Comparison of ENCODE assay signal across 20 cellular contexts in genomic region chr2:156486614-156487013, GRCh38. TPM values are rescaled to one million over a fixed set of nuclear protein-coding genes. Genes with fewer than 3 reads are reported as not detected.
DNase-seq lines count a peak whose midpoint lies in the region; ATAC-seq, FAIRE-seq and TF ChIP-seq lines count a peak whose summit lies in the region.
"Had no signal": no experiment of that assay in that cellular context is flagged by ENCODE, and none has a peak within 500 bp of the region (broad histone marks: within the 10 kb centered on the region; RNA-seq: fewer than 3 reads in every experiment).

No MANE protein-coding gene starts in this region.

- H3K4me1 ChIP-seq in HepG2 (ENCODE audit: insufficient read depth, low read length) (no peaks in the 10 kb centered on the region), right lobe of liver (peaks cover 0 to 4% (median 0%) of the 10 kb centered on the region in 4 donors), small intestine (ENCODE audit: control insufficient read depth in 2 of 2, insufficient read depth in 1 of 2, low read depth in 1 of 2, low read length in 1 of 2) (no peaks in the 10 kb centered on the region)
- H3K4me1 ChIP-seq: HAP-1 had no signal

- no peak overlapping the region for H3K4me3 ChIP-seq in HepG2 (replicated peaks in 1 of 3; ENCODE audit: insufficient read depth in 1 of 3, low read depth in 2 of 3, low read length in 3 of 3)
- no peak overlapping the region for H3K4me3 ChIP-seq in right lobe of liver
- no peak overlapping the region for H3K4me3 ChIP-seq in small intestine (ENCODE audit: low read depth in 1 of 2, low read length in 2 of 2)
- H3K4me3 ChIP-seq: GM23338, HAP-1 had no signal

- BruUV-seq in HepG2 (replicated peaks; lab: Mats Ljungman, UMichigan): no TSS peak

- H3K9me3 ChIP-seq in HepG2 (ENCODE audit: low read length) (no peaks in the 10 kb centered on the region), right lobe of liver (no peaks in the 10 kb centered on the region), small intestine (ENCODE audit: control insufficient read depth, low read depth) (no peaks in the 10 kb centered on the region)
- H3K9me3 ChIP-seq: Caco-2, HAP-1 had no signal

- H3K27me3 ChIP-seq in HepG2 (ENCODE audit: control insufficient read depth in 1 of 2, insufficient read depth in 2 of 2, low read length in 2 of 2) (no peaks in the 10 kb centered on the region), right lobe of liver (no peaks in the 10 kb centered on the region), small intestine (ENCODE audit: control insufficient read depth in 2 of 2, insufficient read depth in 2 of 2, low read length in 2 of 2) (no peaks in the 10 kb centered on the region)

- H3K36me3 ChIP-seq in HepG2 (replicated peaks in 1 of 2; ENCODE audit: control insufficient read depth in 1 of 2, insufficient read depth in 2 of 2, low read length in 2 of 2): no peaks in the 10 kb centered on the region
- no peaks in the 10 kb centered on the region for H3K36me3 ChIP-seq in right lobe of liver
- no peaks in the 10 kb centered on the region for H3K36me3 ChIP-seq in small intestine (ENCODE audit: control insufficient read depth in 2 of 2, insufficient read depth in 2 of 2, low read length in 2 of 2)
- H3K36me3 ChIP-seq: HAP-1 had no signal

- ATAC-seq in HepG2 (no peak), right lobe of liver (no peak), GM18868 (IDR thresholded peaks at IDR 0.05; ENCODE audit: unreplicated experiment) (no peak)
- ATAC-seq: CD8-positive, alpha-beta T cell; GM23338 had no signal

- TF ChIP-seq EP300 in HepG2 (IDR thresholded peaks at IDR 0.05; ENCODE audit: low read depth in 2 of 2, low read length in 2 of 2): no peak
- TF ChIP-seq EP300 in HepG2 (CRISPR knock-in tag; IDR thresholded peaks at IDR 0.05; ENCODE audit: borderline replicate concordance): no peak

- no peak for TF ChIP-seq CTCF in HepG2 (CRISPR knock-in tag; IDR thresholded peaks at IDR 0.05)
- no peak for TF ChIP-seq CTCF in right lobe of liver (IDR thresholded peaks at IDR 0.05)

- H3K4me2 ChIP-seq in HepG2 (ENCODE audit: low read depth, low read length): no peak overlapping the region
- H3K4me2 ChIP-seq: GM23338 had no signal

- H4K20me1 ChIP-seq in HepG2 (ENCODE audit: insufficient read depth, low read length): no peaks in the 10 kb centered on the region

- no peak overlapping the region for H3K27ac ChIP-seq in HepG2 (ENCODE audit: extremely low read length, insufficient read depth, low read length)
- no peak overlapping the region for H3K27ac ChIP-seq in right lobe of liver
- no peak overlapping the region for H3K27ac ChIP-seq in small intestine (ENCODE audit: low read depth in 1 of 2, low read length in 1 of 2)
- H3K27ac ChIP-seq: 22Rv1 had no signal

- intact Hi-C loops in HepG2 (cut with micrococcal nuclease; ENCODE audit: unreplicated experiment) (no loop called here), right lobe of liver (cut with DNase I) (no loop called here)

- TF ChIP-seq POLR2A in HepG2 (IDR thresholded peaks at IDR 0.05; ENCODE audit: insufficient read depth in 1 of 2, low read depth in 2 of 2, low read length in 2 of 2): no peak
- TF ChIP-seq POLR2A in right lobe of liver (IDR thresholded peaks at IDR 0.05): no peak

- no peak overlapping the region for H2AFZ ChIP-seq in HepG2 (ENCODE audit: low read length)
- H2AFZ ChIP-seq: GM23338 had no signal

- DNase-seq in HepG2 (ENCODE audit: low spot score): no peak
- no peak for DNase-seq in right lobe of liver
- no peak for DNase-seq in small intestine
- DNase-seq in SHP77 (lab: John Stamatoyannopoulos, UW): no peak
- DNase-seq: ACHN; C1 segment of cervical spinal cord; Caco-2; CD4-positive, CD25-positive, alpha-beta regulatory T cell; CD8-positive, alpha-beta T cell; DMS153; DND-41; HFFc6 had no signal

- POLR2A ChIA-PET in HepG2 (lab: Yijun Ruan, JAX): no interaction called here

- TF ChIP-seq RAD21 in HepG2 (CRISPR knock-in tag; IDR thresholded peaks at IDR 0.05): no peak

- in situ Hi-C loops in HepG2 (cut with HindIII; ENCODE audit: extremely low pct_ligation_motif_present, low pct_unique_long_range_greater_than_20kb): no loop called here

- no peaks in the 10 kb centered on the region for H3K79me2 ChIP-seq in HepG2 (ENCODE audit: insufficient read depth, low read length)

- 4% methylated on average over 2 of the region's 2 CpGs for WGBS in HepG2 (ENCODE audit: low lambda C conversion rate)
- WGBS in right lobe of liver (ENCODE audit: insufficient coverage, low coverage, low lambda C conversion rate, missing lambda C conversion rate): 86% methylated on average over 2 of the region's 2 CpGs
- 93 to 100% (median 95%) methylated on average over 2 of the region's 2 CpGs for WGBS in small intestine, 3 donors

- CTCF ChIA-PET in HepG2 (lab: Yijun Ruan, JAX; ENCODE audit: low intra/inter-chr PET ratio, low total read pairs): no interaction called here

- FAIRE-seq in HepG2 (lab: Jason Lieb, UNC): no peak
- FAIRE-seq in colon (lab: Jason Lieb, UNC): peak; percentile 24
- peak; percentile 5 for FAIRE-seq in small intestine (lab: Jason Lieb, UNC)
- FAIRE-seq: A204.1, G401.6, GM12892 had no signal

- H3K9ac ChIP-seq in HepG2 (ENCODE audit: insufficient read depth, low read depth, low read length): no peak overlapping the region

TF ChIP-seq in HepG2, 621 proteins besides CTCF, POLR2A, EP300 and RAD21:
- TF ChIP-seq GRHL1 (CRISPR knock-in tag; conservative IDR thresholded peaks at IDR 0.05): no peak
- TF ChIP-seq ZBTB2 (CRISPR knock-in tag; IDR thresholded peaks at IDR 0.05; ENCODE audit: low read depth): no peak
- no peak for TF ChIP-seq ZNF563 (CRISPR knock-in tag; IDR thresholded peaks at IDR 0.05)
- TF ChIP-seq MED8 (CRISPR knock-in tag; IDR thresholded peaks at IDR 0.05; ENCODE audit: insufficient replicate concordance): no peak
- no peak for TF ChIP-seq ZNF562 (CRISPR knock-in tag; IDR thresholded peaks at IDR 0.05; ENCODE audit: borderline replicate concordance)
- TF ChIP-seq MAFK (conservative IDR thresholded peaks at IDR 0.05 in 1 of 2, IDR thresholded peaks at IDR 0.05 in 1 of 2; ENCODE audit: low read length in 2 of 2): peak; percentile 43 to 74; a peak in 3 of 4 replicates
- peak; percentile 51; the same call in 1 of the 2 replicates for TF ChIP-seq MAFF (IDR thresholded peaks at IDR 0.05; ENCODE audit: low read depth, low read length)
- TF ChIP-seq ZNF547 (CRISPR knock-in tag; IDR thresholded peaks at IDR 0.05): no peak
- TF ChIP-seq JUNB (CRISPR knock-in tag; IDR thresholded peaks at IDR 0.05; ENCODE audit: borderline replicate concordance): no peak

RNA-seq across cellular contexts. Expression of gene GPD2, which starts 50.4 kb away (rescaled TPM):
- total RNA-seq in HepG2 (2016; rRNA removed; fragmentation: Illumina TruSeq; extraction: Trizol): 0.65 TPM in 1 of 2 replicates, not detected in the other
- total RNA-seq in HepG2 (2016; cell fraction: cytosol; rRNA removed; fragmentation: Illumina TruSeq; extraction: Trizol; ENCODE audit: low read depth): not detected in 2 replicates
- total RNA-seq in HepG2 (2016; cell fraction: insoluble cytoplasmic fraction; rRNA removed; fragmentation: Illumina TruSeq; extraction: Trizol): not detected in 2 replicates
- total RNA-seq in HepG2 (2016; cell fraction: membrane; rRNA removed; fragmentation: Illumina TruSeq; extraction: Trizol): not detected in 2 replicates
- total RNA-seq in HepG2 (2016; cell fraction: nucleus; rRNA removed; fragmentation: Illumina TruSeq; extraction: Trizol): not detected in 2 replicates
- polyA plus RNA-seq in HepG2 (2011; rRNA removed): not detected in 2 replicates
- not detected in 2 replicates for polyA plus RNA-seq in HepG2 (2011; cell fraction: cytosol; rRNA removed)
- not detected in 2 replicates for polyA plus RNA-seq in HepG2 (2011; cell fraction: nucleus; rRNA removed)
- not detected in 2 replicates for polyA plus RNA-seq in HepG2 (2012)
- not detected in 2 replicates for polyA plus RNA-seq in HepG2 (2016; cell fraction: cytosol; fragmentation: Illumina TruSeq; extraction: Trizol; ENCODE audit: low read depth)
- polyA plus RNA-seq in HepG2 (2016; cell fraction: insoluble cytoplasmic fraction; fragmentation: Illumina TruSeq; extraction: Trizol; ENCODE audit: low read depth): not detected in 2 replicates
- polyA plus RNA-seq in HepG2 (2016; cell fraction: membrane; fragmentation: Illumina TruSeq; extraction: Trizol; ENCODE audit: low read depth): not detected in 2 replicates
- polyA plus RNA-seq in HepG2 (2016; cell fraction: nucleus; fragmentation: Illumina TruSeq; extraction: Trizol; ENCODE audit: insufficient read depth, low read depth): not detected in 2 replicates
- 64.3 TPM in 1 of 2 replicates, not detected in the other for polyA minus RNA-seq in HepG2 (2011; rRNA and poly(A)+ RNA removed; ENCODE audit: low replicate concordance)
- polyA minus RNA-seq in HepG2 (2011; cell fraction: cytosol; rRNA and poly(A)+ RNA removed): 0.30 and 0.35 TPM in 2 replicates
- polyA minus RNA-seq in HepG2 (2011; cell fraction: nucleus; rRNA and poly(A)+ RNA removed): 0.12 and 0.26 TPM in 2 replicates
- 1 to 10 TPM; 3.2 to 8.8 (median 4.8) TPM for total RNA-seq in right lobe of liver
- 10 to 100 TPM; 10.5 to 13.8 (median 13.6) TPM for polyA plus RNA-seq in small intestine
